Comparison of ENCODE assay signal across 13 cellular contexts in genomic region chr13:113205428-113205931, GRCh38. TPM values are rescaled to one million over a fixed set of nuclear protein-coding genes. Genes with fewer than 3 reads are reported as not detected.
A peak's percentile ranks its signal among the peaks of the same experiment; 100 is the strongest.
DNase-seq lines count a peak whose midpoint lies in the region; ATAC-seq, FAIRE-seq and TF ChIP-seq lines count a peak whose summit lies in the region.
"Had no signal": no experiment of that assay in that cellular context is flagged by ENCODE, and none has a peak within 500 bp of the region (broad histone marks: within the 10 kb centered on the region; RNA-seq: fewer than 3 reads in every experiment).

No MANE protein-coding gene starts in this region.

- in situ Hi-C loops in gastrocnemius medialis (cut with MboI; ENCODE audit: low sequenced_read_pairs in 4 of 4), result no loop called here

- H3K4me3 ChIP-seq in endothelial cell of umbilical vein (replicated peaks in 1 of 3; ENCODE audit: insufficient read depth in 1 of 3, low read depth in 1 of 3, low read length in 3 of 3), result no peak overlapping the region
- H3K4me3 ChIP-seq in gastrocnemius medialis, result no peak overlapping the region

- dilution Hi-C loops in endothelial cell of umbilical vein (cut with MboI; ENCODE audit: extremely low pct_ligation_motif_present, low sequenced_read_pairs), result no loop called here

- H3K9me3 ChIP-seq in endothelial cell of umbilical vein (replicated peaks; ENCODE audit: control insufficient read depth, insufficient read depth, low read length) (no peaks in the 10 kb centered on the region), gastrocnemius medialis (no peaks in the 10 kb centered on the region)

- H3K79me2 ChIP-seq in endothelial cell of umbilical vein (ENCODE audit: control insufficient read depth, insufficient read depth, low read length), result peaks cover 82% of the 10 kb centered on the region

- peaks cover 56% of the 10 kb centered on the region for H3K4me1 Mint-ChIP-seq in activated CD8-positive, alpha-beta memory T cell treated with anti-CD3 and anti-CD28 coated beads, Interleukin-2, amount 10 ng/mL, durations not matched to agents 7 days and 5 days
- H3K4me1 Mint-ChIP-seq in T-helper 1 cell treated with Interleukin-12 subunit alpha and Interleukin-12 subunit beta and Interleukin-4 antibody, amounts not matched to agents 30 μg/mL and 1 μg/mL, for 36 hours (ENCODE audit: low read depth), result peaks cover 42% of the 10 kb centered on the region

- CTCF ChIA-PET in activated CD8-positive, alpha-beta memory T cell treated with anti-CD3 and anti-CD28 coated beads, Interleukin-2, amount 10 ng/mL, durations not matched to agents 7 days and 5 days (lab: Charles Lee), result no interaction called here
- CTCF ChIA-PET in endothelial cell of umbilical vein (lab: Charles Lee), result no interaction called here

- no peak for TF ChIP-seq POLR2A in endothelial cell of umbilical vein (IDR thresholded peaks at IDR 0.05; ENCODE audit: low read depth, low read length)
- TF ChIP-seq POLR2A in gastrocnemius medialis (IDR thresholded peaks at IDR 0.05), result no peak

- H3K9me3 Mint-ChIP-seq in activated CD8-positive, alpha-beta memory T cell treated with anti-CD3 and anti-CD28 coated beads, Interleukin-2, amount 10 ng/mL, durations not matched to agents 7 days and 5 days (ENCODE audit: low read depth), result no peaks in the 10 kb centered on the region
- no peaks in the 10 kb centered on the region for H3K9me3 Mint-ChIP-seq in T-helper 1 cell treated with Interleukin-12 subunit alpha and Interleukin-12 subunit beta and Interleukin-4 antibody, amounts not matched to agents 30 μg/mL and 1 μg/mL, for 36 hours
- H3K9me3 Mint-ChIP-seq: H9, mesothelial cell of epicardium had no signal

- no peak for FAIRE-seq in endothelial cell of umbilical vein (lab: Jason Lieb, UNC)

- peaks cover 20% of the 10 kb centered on the region for H3K36me3 Mint-ChIP-seq in activated CD8-positive, alpha-beta memory T cell treated with anti-CD3 and anti-CD28 coated beads, Interleukin-2, amount 10 ng/mL, durations not matched to agents 7 days and 5 days
- H3K36me3 Mint-ChIP-seq in T-helper 1 cell treated with Interleukin-12 subunit alpha and Interleukin-12 subunit beta and Interleukin-4 antibody, amounts not matched to agents 30 μg/mL and 1 μg/mL, for 36 hours (ENCODE audit: low read depth), result peaks cover 28% of the 10 kb centered on the region
- H3K36me3 Mint-ChIP-seq: mesothelial cell of epicardium had no signal

- ATAC-seq in activated CD8-positive, alpha-beta memory T cell treated with anti-CD3 and anti-CD28 coated beads, Interleukin-2, amount 10 ng/mL, durations not matched to agents 7 days and 5 days, result no peak
- no peak for ATAC-seq in gastrocnemius medialis
- no peak for ATAC-seq in omental fat pad (ENCODE audit: low FRiP score)

- H3K9ac ChIP-seq in endothelial cell of umbilical vein (replicated peaks; ENCODE audit: extremely low read depth, insufficient read depth, low read length), result no peak overlapping the region

- H3K27me3 ChIP-seq in endothelial cell of umbilical vein (ENCODE audit: control insufficient read depth in 2 of 2, insufficient read depth in 2 of 2, low read length in 2 of 2), result no peaks in the 10 kb centered on the region
- H3K27me3 ChIP-seq in gastrocnemius medialis, result no peaks in the 10 kb centered on the region

- TF ChIP-seq CTCF in endothelial cell of umbilical vein (IDR thresholded peaks at IDR 0.05; ENCODE audit: extremely low read depth in 1 of 2, insufficient read depth in 1 of 2, low read depth in 1 of 2, low read length in 2 of 2) (no peak), gastrocnemius medialis (IDR thresholded peaks at IDR 0.05 in 4 of 5, conservative IDR thresholded peaks at IDR 0.05 in 1 of 5) (no peak), omental fat pad (IDR thresholded peaks at IDR 0.05) (no peak)

- no TSS peak for BruUV-seq in endothelial cell of umbilical vein (replicated peaks; lab: Mats Ljungman, UMichigan)

- H3K9me1 ChIP-seq in endothelial cell of umbilical vein (replicated peaks; ENCODE audit: control insufficient read depth, extremely low read depth, insufficient read depth, low read length), result no peaks in the 10 kb centered on the region

- H3K4me3 Mint-ChIP-seq in activated CD8-positive, alpha-beta memory T cell treated with anti-CD3 and anti-CD28 coated beads, Interleukin-2, amount 10 ng/mL, durations not matched to agents 7 days and 5 days, result peak overlapping the region; percentile 2
- peak overlapping the region; percentile 11 for H3K4me3 Mint-ChIP-seq in T-helper 1 cell treated with Interleukin-12 subunit alpha and Interleukin-12 subunit beta and Interleukin-4 antibody, amounts not matched to agents 30 μg/mL and 1 μg/mL, for 36 hours

- POLR2A ChIA-PET in endothelial cell of umbilical vein (lab: Charles Lee), result no interaction called here

- no peak overlapping the region for H2AFZ ChIP-seq in endothelial cell of umbilical vein (ENCODE audit: low read depth, low read length)

- H4K20me1 ChIP-seq in endothelial cell of umbilical vein (replicated peaks; ENCODE audit: control insufficient read depth, extremely low read depth, insufficient read depth, low read length), result no peaks in the 10 kb centered on the region

- H3K36me3 ChIP-seq in endothelial cell of umbilical vein (ENCODE audit: control insufficient read depth in 2 of 2, extremely low read depth in 1 of 2, insufficient read depth in 2 of 2, low read length in 2 of 2) (no peaks in the 10 kb centered on the region), gastrocnemius medialis (no peaks in the 10 kb centered on the region)

- H3K27ac ChIP-seq in endothelial cell of umbilical vein (ENCODE audit: insufficient read depth, low read depth, low read length) (no peak overlapping the region), gastrocnemius medialis (peak overlapping the region; percentile 24 to 57 (median 42))
- H3K27ac ChIP-seq: VCaP had no signal

- H3K4me1 ChIP-seq in endothelial cell of umbilical vein (ENCODE audit: control insufficient read depth, extremely low read depth, insufficient read depth, low read length), result peaks cover 13% of the 10 kb centered on the region
- H3K4me1 ChIP-seq in gastrocnemius medialis, result peaks cover 42 to 50% of the 10 kb centered on the region in 2 donors

- intact Hi-C loops in endothelial cell of umbilical vein (cut with micrococcal nuclease), result loop anchor here (5.0 kb wide), 1 partner anchor 263 kb away; no protein-coding TSS in a partner anchor
- intact Hi-C loops in gastrocnemius medialis (cut with DNase I; ENCODE audit: low total_unique reads), result loop anchor here (5.0 kb wide), 1 partner anchor 157 kb away; the partner anchor contains the start of gene GRTP1
- intact Hi-C loops in posterior vena cava (cut with DNase I), result no loop called here

- no peaks in the 10 kb centered on the region for H3K27me3 Mint-ChIP-seq in activated CD8-positive, alpha-beta memory T cell treated with anti-CD3 and anti-CD28 coated beads, Interleukin-2, amount 10 ng/mL, durations not matched to agents 7 days and 5 days
- H3K27me3 Mint-ChIP-seq in T-helper 1 cell treated with Interleukin-12 subunit alpha and Interleukin-12 subunit beta and Interleukin-4 antibody, amounts not matched to agents 30 μg/mL and 1 μg/mL, for 36 hours (ENCODE audit: low read depth), result no peaks in the 10 kb centered on the region

- H3K4me2 ChIP-seq in endothelial cell of umbilical vein (ENCODE audit: insufficient read depth, low read length), result no peak overlapping the region

- no peak for DNase-seq in activated CD8-positive, alpha-beta memory T cell treated with anti-CD3 and anti-CD28 coated beads, Interleukin-2, amount 10 ng/mL, durations not matched to agents 7 days and 5 days
- DNase-seq in activated CD8-positive, alpha-beta memory T cell treated with anti-CD3 and anti-CD28 coated beads, Interleukin-2, amount 50 U/mL, for 48 hours, result no peak
- peak; percentile 33 for DNase-seq in endothelial cell of umbilical vein (ENCODE audit: low read depth, low spot score)
- DNase-seq in gastrocnemius medialis, result no peak
- no peak for DNase-seq in posterior vena cava (ENCODE audit: low spot score)
- DNase-seq in A172 (ENCODE audit: low spot score), result no peak
- DNase-seq in omental fat pad (ENCODE audit: low spot score), result no peak
- DNase-seq: AML-193, H9, MM.1S had no signal

- peak overlapping the region; percentile 23 for H3K27ac Mint-ChIP-seq in activated CD8-positive, alpha-beta memory T cell treated with anti-CD3 and anti-CD28 coated beads, Interleukin-2, amount 10 ng/mL, durations not matched to agents 7 days and 5 days
- H3K27ac Mint-ChIP-seq in T-helper 1 cell treated with Interleukin-12 subunit alpha and Interleukin-12 subunit beta and Interleukin-4 antibody, amounts not matched to agents 30 μg/mL and 1 μg/mL, for 36 hours, result peak overlapping the region; percentile 23
- H3K27ac Mint-ChIP-seq: mesothelial cell of epicardium had no signal

RNA-seq across cellular contexts. Expression of gene PCID2, which starts 3.0 kb away (rescaled TPM):
- total RNA-seq in activated CD8-positive, alpha-beta memory T cell treated with anti-CD3 and anti-CD28 coated beads, Interleukin-2, amount 10 ng/mL, durations not matched to agents 7 days and 5 days, result 10 to 100 TPM; 60.3 to 68.0 TPM
- total RNA-seq in endothelial cell of umbilical vein (48.5 and 55.6 TPM in 2 replicates), gastrocnemius medialis (10 to 100 TPM; 26.4 to 45.6 (median 28.0) TPM), posterior vena cava (10 to 100 TPM; 31.4 to 32.2 TPM), omental fat pad (10 to 100 TPM; 44.8 to 45.8 (median 44.8) TPM)
- polyA plus RNA-seq in endothelial cell of umbilical vein, result 43.2 and 52.1 TPM in 2 replicates
- 53.9 and 60.0 TPM in 2 replicates for polyA plus RNA-seq in endothelial cell of umbilical vein (2011; cell fraction: cytosol; rRNA removed)
- 119 and 141 TPM in 2 replicates for polyA plus RNA-seq in endothelial cell of umbilical vein (2011; cell fraction: nucleus; rRNA removed)
- 54.6 and 60.3 TPM in 2 replicates for polyA plus RNA-seq in endothelial cell of umbilical vein (2012)
- polyA minus RNA-seq in endothelial cell of umbilical vein, result 72.1 and 72.5 TPM in 2 replicates
- polyA minus RNA-seq in endothelial cell of umbilical vein (2011; cell fraction: cytosol; rRNA and poly(A)+ RNA removed), result 59.6 TPM
- polyA minus RNA-seq in endothelial cell of umbilical vein (2011; cell fraction: nucleus; rRNA and poly(A)+ RNA removed), result 49.8 and 68.3 TPM in 2 replicates
- total RNA-seq in A172 (2014; rRNA removed; shearing (Covaris generic)), result 215 and 265 TPM in 2 replicates

RNA-seq across cellular contexts. Expression of gene CUL4A, which starts 3.9 kb away (rescaled TPM):
- 10 to 100 TPM; 73.8 to 76.0 TPM for total RNA-seq in activated CD8-positive, alpha-beta memory T cell treated with anti-CD3 and anti-CD28 coated beads, Interleukin-2, amount 10 ng/mL, durations not matched to agents 7 days and 5 days
- total RNA-seq in endothelial cell of umbilical vein, result 73.8 and 80.0 TPM in 2 replicates
- polyA plus RNA-seq in endothelial cell of umbilical vein, result 34.9 and 37.9 TPM in 2 replicates
- 39.3 and 41.4 TPM in 2 replicates for polyA plus RNA-seq in endothelial cell of umbilical vein (2011; cell fraction: cytosol; rRNA removed)
- 102 and 103 TPM in 2 replicates for polyA plus RNA-seq in endothelial cell of umbilical vein (2011; cell fraction: nucleus; rRNA removed)
- 57.9 and 68.3 TPM in 2 replicates for polyA plus RNA-seq in endothelial cell of umbilical vein (2012)
- 74.7 and 77.5 TPM in 2 replicates for polyA minus RNA-seq in endothelial cell of umbilical vein
- polyA minus RNA-seq in endothelial cell of umbilical vein (2011; cell fraction: cytosol; rRNA and poly(A)+ RNA removed), result 67.3 TPM
- 70.0 and 78.6 TPM in 2 replicates for polyA minus RNA-seq in endothelial cell of umbilical vein (2011; cell fraction: nucleus; rRNA and poly(A)+ RNA removed)
- 100 to 1,000 TPM; 232 to 319 (median 234) TPM for total RNA-seq in gastrocnemius medialis
- 10 to 100 TPM; 57.5 to 58.5 TPM for total RNA-seq in posterior vena cava
- total RNA-seq in A172 (2014; rRNA removed; shearing (Covaris generic)), result 142 and 154 TPM in 2 replicates
- total RNA-seq in omental fat pad, result 100 to 1,000 TPM in 1 of 4 donors, 10 to 100 TPM in 3; 70.8 to 145 (median 86.8) TPM

RNA-seq across cellular contexts. Expression of gene PROZ, which starts 47.0 kb away (rescaled TPM):
- total RNA-seq in activated CD8-positive, alpha-beta memory T cell treated with anti-CD3 and anti-CD28 coated beads, Interleukin-2, amount 10 ng/mL, durations not matched to agents 7 days and 5 days, result not detected
- total RNA-seq in endothelial cell of umbilical vein (not detected in 2 replicates), gastrocnemius medialis (not detected), posterior vena cava (not detected), omental fat pad (not detected)
- not detected in 2 replicates for polyA plus RNA-seq in endothelial cell of umbilical vein
- polyA plus RNA-seq in endothelial cell of umbilical vein (2011; cell fraction: cytosol; rRNA removed), result not detected in 2 replicates
- polyA plus RNA-seq in endothelial cell of umbilical vein (2011; cell fraction: nucleus; rRNA removed), result not detected in 2 replicates
- polyA plus RNA-seq in endothelial cell of umbilical vein (2012), result not detected in 2 replicates
- not detected in 2 replicates for polyA minus RNA-seq in endothelial cell of umbilical vein
- polyA minus RNA-seq in endothelial cell of umbilical vein (2011; cell fraction: cytosol; rRNA and poly(A)+ RNA removed), result not detected
- polyA minus RNA-seq in endothelial cell of umbilical vein (2011; cell fraction: nucleus; rRNA and poly(A)+ RNA removed), result not detected in 2 replicates
- total RNA-seq in A172 (2014; rRNA removed; shearing (Covaris generic)), result not detected in 2 replicates
- total RNA-seq: H9, mesothelial cell of epicardium had no signal

Comparison
In these comparisons a context has a peak if more than half of its experiments do, and no peak if none do; other contexts are left out.
1. intact Hi-C loops: an anchor here in endothelial cell of umbilical vein (5.0 kb wide) and gastrocnemius medialis (5.0 kb wide); none called in posterior vena cava.